Comparison of ENCODE assay signal across 8 cellular contexts in genomic region chr3:184261270-184262165, GRCh38. TPM values are rescaled to one million over a fixed set of nuclear protein-coding genes. Genes with fewer than 3 reads are reported as not detected.
DNase-seq lines count a peak whose midpoint lies in the region; ATAC-seq and TF ChIP-seq lines count a peak whose summit lies in the region.

Gene CAMK2N2 (minus strand): TSS chr3:184261553. CDS start chr3:184261285, 268 bp downstream.

- H3K9ac ChIP-seq in BLaER1 (no peak within 1 kb of the TSS), H9 (ENCODE audit: extremely low read depth, insufficient read length, low read length) (no peak within 1 kb of the TSS)

- peaks cover 0 to 8% (median 2%) of the 10 kb centered on the region in 3 experiments; a peak in 3 of 7 replicates for H3K36me3 Mint-ChIP-seq in H9 (ENCODE audit: insufficient read depth in 1 of 3, low read depth in 3 of 3)
- H3K36me3 Mint-ChIP-seq in MCF 10A (ENCODE audit: insufficient read depth, unreplicated experiment) = no peaks in the 10 kb centered on the region

- H2AFZ ChIP-seq in H9 (ENCODE audit: low read length) = no peak within 1 kb of the TSS

- no peak within 1 kb of the TSS for H3K18ac ChIP-seq in H9 (ENCODE audit: insufficient read length, low read depth, low read length)

- H3K14ac ChIP-seq in H9 (ENCODE audit: insufficient read depth, low read length) = no peak within 1 kb of the TSS

- H2AK5ac ChIP-seq in H9 (ENCODE audit: insufficient read length, low read length) = no peak within 1 kb of the TSS

- peaks cover 18 to 19% of the 10 kb centered on the region in 2 experiments for H3K4me1 Mint-ChIP-seq in H9
- H3K4me1 Mint-ChIP-seq in MCF 10A (ENCODE audit: insufficient read depth, unreplicated experiment) = peaks cover 16% of the 10 kb centered on the region

- POLR2A ChIA-PET in MCF 10A (lab: Yijun Ruan, JAX) = interaction anchor here (1.0 to 2.9 kb wide), 3 partner anchors 10 to 13 kb away, joined by 3 to 11 read pairs (median 4); partner anchors contain the start of gene EEF1AKMT4

- no peak within 1 kb of the TSS for H3K23ac ChIP-seq in H9 (ENCODE audit: insufficient read length, low read depth, low read length)

- H3K79me1 ChIP-seq in H9 (ENCODE audit: insufficient read depth, low read depth, low read length, poor library complexity, severe bottlenecking) = no peaks in the 10 kb centered on the region

- H3K27me3 ChIP-seq in BLaER1 (peaks cover 71% of the 10 kb centered on the region), H9 (ENCODE audit: insufficient read depth, low read length) (peaks cover 14% of the 10 kb centered on the region; the same call in 1 of the 2 replicates)

- no peak within 1 kb of the TSS for H2BK20ac ChIP-seq in H9 (ENCODE audit: low read depth, low read length, poor library complexity, severe bottlenecking)

- H2BK12ac ChIP-seq in H9 (ENCODE audit: insufficient read length, low read depth, low read length) = no peak within 1 kb of the TSS

- no peak for TF ChIP-seq CTCF in H9 (conservative IDR thresholded peaks at IDR 0.05)
- TF ChIP-seq CTCF in MCF 10A (IDR thresholded peaks at IDR 0.05; ENCODE audit: unreplicated experiment) = no peak

- no peak within 1 kb of the TSS for H3T11ph ChIP-seq in H9 (ENCODE audit: low read length)

- H3K4me2 ChIP-seq in BLaER1 (peak within 1 kb of the TSS; percentile 96), H9 (ENCODE audit: insufficient read depth, insufficient read length, low read length) (peak within 1 kb of the TSS; percentile 89)

- peaks cover 73% of the 10 kb centered on the region for H3K27me3 Mint-ChIP-seq in H9 (ENCODE audit: low read depth)
- no peaks in the 10 kb centered on the region for H3K27me3 Mint-ChIP-seq in MCF 10A (ENCODE audit: insufficient read depth, unreplicated experiment)

- no peak within 1 kb of the TSS for H2BK15ac ChIP-seq in H9 (ENCODE audit: low read depth, low read length)

- WGBS in H9 (ENCODE audit: extremely low coverage, insufficient read length, low lambda C conversion rate) = no CpG with 5 or more reads among the region's 91 CpGs

- DNase-seq in H9 (peak; percentile 95), NCI-H2081 (lab: John Stamatoyannopoulos, UW) (peak; percentile 96 to 97), T1000 (lab: John Stamatoyannopoulos, UW) (peak; percentile 69), MCF 10A (ENCODE audit: unreplicated experiment) (peak; percentile 72), skeletal muscle cell (ENCODE audit: low read depth) (no peak)

- H3K4me3 Mint-ChIP-seq in H9 = peak within 1 kb of the TSS; percentile 81 to 86
- H3K4me3 Mint-ChIP-seq in MCF 10A (ENCODE audit: unreplicated experiment) = peak within 1 kb of the TSS; percentile 79

- H3K4me1 ChIP-seq in BLaER1 (peaks cover 27% of the 10 kb centered on the region), H9 (ENCODE audit: insufficient read depth, low read length) (no peaks in the 10 kb centered on the region)

- H3K27ac Mint-ChIP-seq in H9 (peak within 1 kb of the TSS in 2 of 3 experiments; percentile 12 to 77; a peak in 4 of 7 replicates), MCF 10A (ENCODE audit: low read depth, unreplicated experiment) (peak within 1 kb of the TSS; percentile 7)

- H3K4me3 ChIP-seq in BLaER1 (peak within 1 kb of the TSS; percentile 66), iPS-18c (ENCODE audit: insufficient read depth, low read depth, low read length) (peak within 1 kb of the TSS; percentile 71), skeletal muscle cell (ENCODE audit: low read depth, low read length) (peak within 1 kb of the TSS; percentile 51)

- H3K56ac ChIP-seq in H9 (ENCODE audit: insufficient read length, low read depth, low read length) = no peak within 1 kb of the TSS

- CTCF ChIA-PET in MCF 10A (lab: Yijun Ruan, JAX) = interaction anchor here (0.8 to 1.2 kb wide), 2 partner anchors 11 to 12 kb away, joined by 3 read pairs; partner anchors contain the start of gene EEF1AKMT4

- H3K23me2 ChIP-seq in H9 (ENCODE audit: insufficient read length, low read depth, low read length, poor library complexity, severe bottlenecking) = peaks cover 21% of the 10 kb centered on the region

- no peak within 1 kb of the TSS for H4K8ac ChIP-seq in H9 (replicated peaks; ENCODE audit: insufficient read length, low read depth, low read length)

- H4K20me1 ChIP-seq in BLaER1 (peaks cover 59% of the 10 kb centered on the region), H9 (ENCODE audit: control insufficient read depth, insufficient read depth, insufficient read length) (no peaks in the 10 kb centered on the region)

- no peak within 1 kb of the TSS for H3K27ac ChIP-seq in BLaER1
- no peak within 1 kb of the TSS for H3K27ac ChIP-seq in H9 (ENCODE audit: insufficient read length, low read depth, low read length)

- no peak within 1 kb of the TSS for H4K5ac ChIP-seq in H9 (ENCODE audit: insufficient read length, low read depth, low read length)

- H3K36me3 ChIP-seq in BLaER1 = peaks cover 11% of the 10 kb centered on the region

- no peak for ATAC-seq in GM21576 (IDR thresholded peaks at IDR 0.05; ENCODE audit: unreplicated experiment)

- H3K79me2 ChIP-seq in H9 (ENCODE audit: insufficient read depth, low read length) = no peaks in the 10 kb centered on the region

- no peak within 1 kb of the TSS for H2BK120ac ChIP-seq in H9 (ENCODE audit: low read depth, low read length, poor library complexity, severe bottlenecking)

- no TSS peak for BruUV-seq in MCF 10A (replicated peaks; lab: Mats Ljungman, UMichigan)

- no peak within 1 kb of the TSS for H2BK5ac ChIP-seq in H9 (ENCODE audit: insufficient read length, low read length)

- H3K9me3 Mint-ChIP-seq in H9 (no peaks in the 10 kb centered on the region), MCF 10A (ENCODE audit: unreplicated experiment) (no peaks in the 10 kb centered on the region)

- intact Hi-C loops in MCF 10A (cut with micrococcal nuclease) = no loop called here

- no peaks in the 10 kb centered on the region for H3K9me3 ChIP-seq in BLaER1
- no peaks in the 10 kb centered on the region for H3K9me3 ChIP-seq in H9 (ENCODE audit: control insufficient read depth, low read depth, low read length)
- H3K9me3 ChIP-seq in iPS-18c (ENCODE audit: control insufficient read depth, insufficient read depth, low read length) = peaks cover 2% of the 10 kb centered on the region

- H3K4ac ChIP-seq in H9 (ENCODE audit: low read depth, low read length) = no peak within 1 kb of the TSS

- H4K91ac ChIP-seq in H9 (ENCODE audit: insufficient read length, low read depth, low read length) = no peak within 1 kb of the TSS

RNA-seq across cellular contexts. Expression of gene CAMK2N2, which starts in this region (rescaled TPM):
- total RNA-seq in H9 (2021) = 12.6 and 13.9 TPM in 2 replicates
- total RNA-seq in MCF 10A (2022) = 6.1 TPM in 2 replicates
